Comparison of ENCODE assay signal across 17 cellular contexts in genomic region chr6:149642829-149643580, GRCh38. TPM values are rescaled to one million over a fixed set of nuclear protein-coding genes. Genes with fewer than 3 reads are reported as not detected.
DNase-seq lines count a peak whose midpoint lies in the region; ATAC-seq and TF ChIP-seq lines count a peak whose summit lies in the region.
"Had no signal": no experiment of that assay in that cellular context is flagged by ENCODE, and none has a peak within 500 bp of the region (broad histone marks: within the 10 kb centered on the region; RNA-seq: fewer than 3 reads in every experiment).

No MANE protein-coding gene starts in this region.

- H3K27ac Mint-ChIP-seq in activated CD4-positive, alpha-beta T cell treated with anti-CD3 and anti-CD28 coated beads, Interleukin-2, amount 10 ng/mL, durations not matched to agents 24 days and 14 days, result no peak overlapping the region

- H3K9me3 Mint-ChIP-seq in activated CD4-positive, alpha-beta T cell treated with anti-CD3 and anti-CD28 coated beads, Interleukin-2, amount 10 ng/mL, durations not matched to agents 24 days and 14 days, result no peaks in the 10 kb centered on the region

- H3K36me3 ChIP-seq in skeletal muscle tissue (ENCODE audit: control insufficient read depth in 3 of 3, insufficient read depth in 3 of 3, low read length in 3 of 3), result peaks cover 0 to 4% (median 4%) of the 10 kb centered on the region in 3 donors
- H3K36me3 ChIP-seq: pancreas, Peyer's patch had no signal

- H3K27me3 ChIP-seq in skeletal muscle tissue (ENCODE audit: control insufficient read depth in 3 of 3, insufficient read depth in 3 of 3, low read length in 3 of 3), result no peaks in the 10 kb centered on the region
- H3K27me3 ChIP-seq: pancreas, Peyer's patch, tibial artery had no signal

- peaks cover 26% of the 10 kb centered on the region for H3K4me1 Mint-ChIP-seq in activated CD4-positive, alpha-beta T cell treated with anti-CD3 and anti-CD28 coated beads, Interleukin-2, amount 10 ng/mL, durations not matched to agents 24 days and 14 days

- DNase-seq in dedifferentiated amniotic fluid mesenchymal stem cell (ENCODE audit: extremely low spot score), result peak; percentile 14
- DNase-seq in central memory CD4-positive, alpha-beta T cell, result no peak
- no peak for DNase-seq in activated CD4-positive, alpha-beta T cell treated with anti-CD3 and anti-CD28 coated beads, Interleukin-2, amount 10 ng/mL, durations not matched to agents 24 days and 14 days
- DNase-seq: activated CD4-positive, alpha-beta T cell treated with anti-CD3 and anti-CD28 coated beads, Interleukin-2, amount 50 U/mL, for 4 hours; activated effector memory CD4-positive, alpha-beta T cell treated with Interleukin-2 at 50 U/mL for 16 hours; COR-L47; KBM-7; mesendoderm; NCI-H1694 treated with DMSO at 0.1 percent for 48 hours; NCI-H524 treated with DMSO at 0.1 percent for 48 hours; pancreas; Peyer's patch; tibial artery had no signal

- intact Hi-C loops in activated CD4-positive, alpha-beta T cell treated with anti-CD3 and anti-CD28 coated beads, Interleukin-2, amount 10 ng/mL, durations not matched to agents 24 days and 14 days (cut with micrococcal nuclease), result no loop called here

- peaks cover 10 to 17% (median 16%) of the 10 kb centered on the region in 3 donors for H3K4me1 ChIP-seq in skeletal muscle tissue (ENCODE audit: control insufficient read depth in 3 of 3, insufficient read depth in 3 of 3, low read length in 3 of 3)

- TF ChIP-seq POLR2A in GM18505 (IDR thresholded peaks at IDR 0.05; ENCODE audit: borderline replicate concordance, extremely low read depth, insufficient read depth, insufficient read length), result no peak

- no peaks in the 10 kb centered on the region for H3K27me3 Mint-ChIP-seq in activated CD4-positive, alpha-beta T cell treated with anti-CD3 and anti-CD28 coated beads, Interleukin-2, amount 10 ng/mL, durations not matched to agents 24 days and 14 days

- H3K9me3 ChIP-seq in skeletal muscle tissue (ENCODE audit: control insufficient read depth in 3 of 3, low read length in 3 of 3), result no peaks in the 10 kb centered on the region
- H3K9me3 ChIP-seq: pancreas, Peyer's patch, tibial artery had no signal

- H3K9ac ChIP-seq in skeletal muscle tissue (ENCODE audit: low read depth in 1 of 3, low read length in 3 of 3), result no peak overlapping the region

- no peak overlapping the region for H3K4me3 ChIP-seq in skeletal muscle tissue (ENCODE audit: low read length in 3 of 3)
- H3K4me3 ChIP-seq: pancreas, Peyer's patch, tibial artery had no signal

- ATAC-seq in GM18505 (IDR thresholded peaks at IDR 0.05; ENCODE audit: unreplicated experiment), result peak; percentile 70
- ATAC-seq in HG03159 (IDR thresholded peaks at IDR 0.05; ENCODE audit: unreplicated experiment), result peak; percentile 44
- ATAC-seq in HG03378 (IDR thresholded peaks at IDR 0.05; ENCODE audit: unreplicated experiment), result no peak
- ATAC-seq: pancreas had no signal

- no peak overlapping the region for H3K4me3 Mint-ChIP-seq in activated CD4-positive, alpha-beta T cell treated with anti-CD3 and anti-CD28 coated beads, Interleukin-2, amount 10 ng/mL, durations not matched to agents 24 days and 14 days

- H3K36me3 Mint-ChIP-seq in activated CD4-positive, alpha-beta T cell treated with anti-CD3 and anti-CD28 coated beads, Interleukin-2, amount 10 ng/mL, durations not matched to agents 24 days and 14 days (ENCODE audit: low read depth), result peaks cover 24% of the 10 kb centered on the region

- H3K27ac ChIP-seq in skeletal muscle tissue (ENCODE audit: low read depth, low read length), result peak overlapping the region; percentile 60
- H3K27ac ChIP-seq: pancreas, Peyer's patch, tibial artery had no signal

RNA-seq across cellular contexts. Expression of gene KATNA1, which starts 5.5 kb away (rescaled TPM):
- total RNA-seq in skeletal muscle tissue, result 30.8 TPM
- total RNA-seq in activated CD4-positive, alpha-beta T cell treated with anti-CD3 and anti-CD28 coated beads, Interleukin-2, amount 10 ng/mL, durations not matched to agents 24 days and 14 days, result 18.9 and 23.0 TPM in 2 replicates
